ENCODE assay signal across 13 cellular contexts in the genomic region with DNA sequence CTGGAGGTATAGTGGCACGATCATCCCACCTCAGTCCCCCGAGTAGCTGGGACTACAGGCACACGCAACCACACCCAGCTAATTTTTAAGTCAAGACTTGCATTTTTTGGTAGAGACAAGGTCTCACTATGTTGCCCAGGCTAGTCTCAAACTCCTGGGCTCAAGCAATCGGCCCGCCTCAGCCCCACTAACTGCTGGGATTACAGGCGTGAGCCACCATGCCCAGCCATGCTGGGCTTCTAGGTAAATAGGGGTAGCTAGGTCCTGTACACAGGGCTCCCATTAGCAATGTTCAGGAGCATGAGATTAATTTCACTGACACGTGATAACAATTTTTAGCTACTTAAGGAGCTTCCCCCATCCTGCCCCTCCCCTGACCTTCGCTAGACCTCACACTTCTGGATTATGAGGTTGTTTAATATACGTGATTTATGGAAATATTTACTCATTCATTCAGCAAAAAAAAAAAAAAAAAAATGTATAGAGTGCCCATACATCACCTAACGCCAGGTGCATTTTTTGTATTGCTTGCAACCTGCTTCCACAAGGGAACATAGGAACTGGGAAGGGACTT. TPM values are rescaled to one million over a fixed set of nuclear protein-coding genes. Genes with fewer than 3 reads are reported as not detected.
DNase-seq lines count a peak whose midpoint lies in the region; ATAC-seq, FAIRE-seq and TF ChIP-seq lines count a peak whose summit lies in the region.
"Had no signal": no experiment of that assay in that cellular context is flagged by ENCODE, and none has a peak within 500 bp of the region (broad histone marks: within the 10 kb centered on the region; RNA-seq: fewer than 3 reads in every experiment).

No MANE protein-coding gene starts in this region.

- no peaks in the 10 kb centered on the region for H3K36me3 Mint-ChIP-seq in activated T-cell treated with anti-CD3 and anti-CD28 coated beads, Interleukin-2, amount 50 U/mL, for 4 hours (ENCODE audit: insufficient read depth)
- H3K36me3 Mint-ChIP-seq in stimulated activated naive CD8-positive, alpha-beta T cell treated with anti-CD3 and anti-CD28 coated beads, Interleukin-15, Interleukin-2, amounts not matched to agents 100 ng/mL and 50 ng/mL, for 24 hours (ENCODE audit: low read depth), result no peaks in the 10 kb centered on the region

- ATAC-seq in activated T-cell treated with anti-CD3 and anti-CD28 coated beads, Interleukin-2, amount 50 U/mL, for 4 hours, result no peak
- ATAC-seq in GM12878, result no peak
- ATAC-seq in HG02623 (IDR thresholded peaks at IDR 0.05; ENCODE audit: unreplicated experiment), result no peak
- no peak for ATAC-seq in GM18502 (IDR thresholded peaks at IDR 0.05; ENCODE audit: poor library complexity, unreplicated experiment)
- no peak for ATAC-seq in GM19324 (IDR thresholded peaks at IDR 0.05; ENCODE audit: low FRiP score, unreplicated experiment)
- ATAC-seq: left lobe of liver had no signal

- H3K9me3 ChIP-seq in Loucy (ENCODE audit: insufficient read depth, low read depth, low read length) (no peaks in the 10 kb centered on the region), GM12878 (replicated peaks; ENCODE audit: control insufficient read depth, insufficient read depth, low read length) (no peaks in the 10 kb centered on the region)

- no peak for TF ChIP-seq RAD21 in GM12878 (IDR thresholded peaks at IDR 0.05; ENCODE audit: insufficient read depth, low read depth, low read length)

- RAD21 ChIA-PET in GM12878 (lab: Charles Lee; ENCODE audit: unreplicated experiment), result interaction anchor here (1.2 to 3.4 kb wide), 2 partner anchors 11 to 391 kb away, joined by 4 to 19 read pairs; no protein-coding TSS in a partner anchor

- H3K4me1 ChIP-seq in Loucy (ENCODE audit: insufficient read depth, low read length, poor library complexity, severe bottlenecking) (peaks cover 54% of the 10 kb centered on the region), GM12878 (ENCODE audit: control insufficient read depth, insufficient read depth, low read length) (peaks cover 18% of the 10 kb centered on the region)

- DNase-seq in activated T-cell treated with anti-CD3 and anti-CD28 coated beads, Interleukin-2, amount 50 U/mL, for 4 hours, result no peak
- DNase-seq in activated T-cell treated with anti-CD3 and anti-CD28 coated beads for 4 hours (no peak), GM12878 (ENCODE audit: low read depth, low spot score) (no peak)
- DNase-seq: stimulated activated CD4-positive, alpha-beta T cell treated with anti-CD3 and anti-CD28 coated beads, Interleukin-12 subunit alpha, Interleukin-12 subunit beta, amount 100 ng/mL, for 4 hours had no signal

- H3K4me1 Mint-ChIP-seq in activated T-cell treated with anti-CD3 and anti-CD28 coated beads, Interleukin-2, amount 50 U/mL, for 4 hours (ENCODE audit: low read depth), result peaks cover 93% of the 10 kb centered on the region
- peaks cover 90% of the 10 kb centered on the region for H3K4me1 Mint-ChIP-seq in stimulated activated naive CD8-positive, alpha-beta T cell treated with anti-CD3 and anti-CD28 coated beads, Interleukin-15, Interleukin-2, amounts not matched to agents 100 ng/mL and 50 ng/mL, for 24 hours (ENCODE audit: low read depth)

- POLR2A ChIA-PET in GM12878 (lab: Charles Lee), result interaction anchor here (0.6 to 1.0 kb wide), 5 partner anchors 10 to 544 kb away, joined by 3 to 4 read pairs (median 3); no protein-coding TSS in a partner anchor

- H3K4me3 ChIP-seq in Loucy (ENCODE audit: low read length, poor library complexity, severe bottlenecking) (no peak overlapping the region), GM12878 (no peak overlapping the region)

- no peaks in the 10 kb centered on the region for H3K27me3 ChIP-seq in Loucy (ENCODE audit: insufficient read depth, low read length, poor library complexity, severe bottlenecking)
- H3K27me3 ChIP-seq in GM12878 (replicated peaks in 1 of 2; ENCODE audit: control insufficient read depth in 2 of 2, insufficient read depth in 2 of 2, low read length in 1 of 2), result no peaks in the 10 kb centered on the region

- no peak for FAIRE-seq in GM12878 (lab: Jason Lieb, UNC)
- FAIRE-seq: endothelial cell of umbilical vein had no signal

- H2AFZ ChIP-seq in Loucy (ENCODE audit: low read length), result no peak overlapping the region
- H2AFZ ChIP-seq in GM12878 (ENCODE audit: control insufficient read depth, low read depth, low read length), result no peak overlapping the region

- CTCF ChIA-PET in GM12878 (lab: Yijun Ruan, JAX), result interaction anchor here (0.9 to 5.9 kb wide), 6 partner anchors 11 to 540 kb away, joined by 3 to 103 read pairs (median 3); no protein-coding TSS in a partner anchor

- no peaks in the 10 kb centered on the region for H3K27me3 Mint-ChIP-seq in activated T-cell treated with anti-CD3 and anti-CD28 coated beads, Interleukin-2, amount 50 U/mL, for 4 hours (ENCODE audit: low read depth)
- no peaks in the 10 kb centered on the region for H3K27me3 Mint-ChIP-seq in stimulated activated naive CD8-positive, alpha-beta T cell treated with anti-CD3 and anti-CD28 coated beads, Interleukin-15, Interleukin-2, amounts not matched to agents 100 ng/mL and 50 ng/mL, for 24 hours

- peaks cover 11% of the 10 kb centered on the region for H3F3A ChIP-seq in Loucy (ENCODE audit: low read depth)

- TF ChIP-seq POLR2A in GM12878 (IDR thresholded peaks at IDR 0.05; ENCODE audit: low read depth, low read length), result no peak

- H3K9me2 ChIP-seq in Loucy (replicated peaks; ENCODE audit: low read depth, low read length), result no peaks in the 10 kb centered on the region

- H3K4me3 Mint-ChIP-seq in activated T-cell treated with anti-CD3 and anti-CD28 coated beads, Interleukin-2, amount 50 U/mL, for 4 hours, result peak overlapping the region; percentile 79
- peak overlapping the region; percentile 79 for H3K4me3 Mint-ChIP-seq in stimulated activated naive CD8-positive, alpha-beta T cell treated with anti-CD3 and anti-CD28 coated beads, Interleukin-15, Interleukin-2, amounts not matched to agents 100 ng/mL and 50 ng/mL, for 24 hours

- no peaks in the 10 kb centered on the region for H4K20me1 ChIP-seq in Loucy (ENCODE audit: insufficient read depth, low read length, poor library complexity, severe bottlenecking)
- no peaks in the 10 kb centered on the region for H4K20me1 ChIP-seq in GM12878 (ENCODE audit: control insufficient read depth, insufficient read depth)

- H3K9me3 Mint-ChIP-seq in activated T-cell treated with anti-CD3 and anti-CD28 coated beads, Interleukin-2, amount 50 U/mL, for 4 hours, result no peaks in the 10 kb centered on the region
- H3K9me3 Mint-ChIP-seq in stimulated activated naive CD8-positive, alpha-beta T cell treated with anti-CD3 and anti-CD28 coated beads, Interleukin-15, Interleukin-2, amounts not matched to agents 100 ng/mL and 50 ng/mL, for 24 hours, result no peaks in the 10 kb centered on the region

- H3K27ac ChIP-seq in GM12878 (ENCODE audit: control insufficient read depth, insufficient read depth), result no peak overlapping the region

- TF ChIP-seq CTCF in Loucy (conservative IDR thresholded peaks at IDR 0.05; ENCODE audit: low read length) (no peak), GM12878 (IDR thresholded peaks at IDR 0.05 in 2 of 3, conservative IDR thresholded peaks at IDR 0.05 in 1 of 3; ENCODE audit: control insufficient read depth in 2 of 3, extremely low read depth in 1 of 3, insufficient read depth in 1 of 3, low read depth in 3 of 3, low read length in 3 of 3) (no peak)

- WGBS in GM12878 (ENCODE audit: insufficient coverage, insufficient replicate concordance, low lambda C conversion rate, missing lambda C conversion rate), result 79% methylated on average over 10 of the region's 10 CpGs

- H3K36me3 ChIP-seq in Loucy (ENCODE audit: insufficient read depth, low read length) (no peaks in the 10 kb centered on the region), GM12878 (ENCODE audit: control insufficient read depth in 2 of 2, insufficient read depth in 2 of 2, low read length in 1 of 2) (no peaks in the 10 kb centered on the region)

- SMC1A ChIA-PET in GM12878 (lab: Charles Lee; ENCODE audit: uncharacterized antibody, unreplicated experiment), result interaction anchor here (1.4 to 2.2 kb wide), 3 partner anchors 9 to 28 kb away, joined by 7 to 16 read pairs (median 8); no protein-coding TSS in a partner anchor

- intact Hi-C loops in GM12878 (cut with micrococcal nuclease; ENCODE audit: unreplicated experiment), result no loop called here

- peak overlapping the region; percentile 68 for H3K4me2 ChIP-seq in Loucy (ENCODE audit: low read depth, low read length, poor library complexity, severe bottlenecking)
- H3K4me2 ChIP-seq in GM12878 (ENCODE audit: control insufficient read depth, insufficient read depth), result no peak overlapping the region

- H3K79me2 ChIP-seq in Loucy (ENCODE audit: insufficient read depth, low read length) (no peaks in the 10 kb centered on the region), GM12878 (ENCODE audit: control insufficient read depth, insufficient read depth, low read length) (no peaks in the 10 kb centered on the region)

- peak overlapping the region; percentile 85 for H3K27ac Mint-ChIP-seq in stimulated activated naive CD8-positive, alpha-beta T cell treated with anti-CD3 and anti-CD28 coated beads, Interleukin-15, Interleukin-2, amounts not matched to agents 100 ng/mL and 50 ng/mL, for 24 hours

- TF ChIP-seq EP300 in GM12878 (IDR thresholded peaks at IDR 0.05; ENCODE audit: borderline replicate concordance in 1 of 2, control insufficient read depth in 1 of 2, low read depth in 2 of 2, low read length in 2 of 2), result no peak

- peak overlapping the region; percentile 25 for H3K9ac ChIP-seq in Loucy (ENCODE audit: low read depth, low read length, poor library complexity, severe bottlenecking)
- no peak overlapping the region for H3K9ac ChIP-seq in GM12878 (ENCODE audit: control insufficient read depth, insufficient read depth, low read length)

- BruUV-seq in GM12878 (replicated peaks; lab: Mats Ljungman, UMichigan), result no TSS peak

- in situ Hi-C loops in GM12878 (cut with MboI), result no loop called here

RNA-seq across cellular contexts. Expression of a gene that starts 19.2 kb away (rescaled TPM):
- total RNA-seq in activated T-cell treated with anti-CD3 and anti-CD28 coated beads, Interleukin-2, amount 50 U/mL, for 4 hours, result under 1 TPM; 0.11 to 0.24 (median 0.18) TPM
- total RNA-seq in GM12878 (2013; cell fraction: nucleolus; rRNA removed), result not detected in 2 replicates
- total RNA-seq in GM12878 (2014; rRNA removed), result 0.05 TPM in 1 of 2 replicates, not detected in the other
- not detected in 2 replicates for total RNA-seq in GM12878 (2014; rRNA removed; fragmentation: Illumina TruSeq; extraction: Trizol)
- total RNA-seq in GM12878 (2021), result not detected in 2 replicates
- not detected for polyA plus RNA-seq in GM12878 (2011; ENCODE audit: low read depth)
- 0.01 and 0.04 TPM in 2 replicates for polyA plus RNA-seq in GM12878 (2011; rRNA removed)
- polyA plus RNA-seq in GM12878 (2011; cell fraction: cytosol; rRNA removed), result not detected in 2 replicates
- polyA plus RNA-seq in GM12878 (2011; cell fraction: nucleus; rRNA removed), result 0.04 TPM in 1 of 2 replicates, not detected in the other
- not detected in 2 replicates for polyA plus RNA-seq in GM12878 (2012)
- polyA plus RNA-seq in GM12878 (2014; fragmentation: Illumina TruSeq; extraction: Trizol), result not detected in 2 replicates
- not detected for polyA plus RNA-seq in GM12878 (2014; fragmentation: Nextera tagmentation; extraction: Ambion mirVana)
- 0.04 TPM in 1 of 2 replicates, not detected in the other for polyA plus RNA-seq in GM12878 (2014; rRNA removed)
- not detected for polyA plus RNA-seq in GM12878 (2016; fragmentation: Nextera tagmentation; extraction: Ambion mirVana)
- polyA minus RNA-seq in GM12878 (2011; rRNA and poly(A)+ RNA removed), result 0.15 TPM in 1 of 2 replicates, not detected in the other
- not detected in 2 replicates for polyA minus RNA-seq in GM12878 (2011; cell fraction: cytosol; rRNA and poly(A)+ RNA removed)
- 0.10 and 0.12 TPM in 2 replicates for polyA minus RNA-seq in GM12878 (2011; cell fraction: nucleus; rRNA and poly(A)+ RNA removed)
- total RNA-seq: Daoy, endothelial cell of umbilical vein, osteocyte had no signal
- polyA plus RNA-seq: endothelial cell of umbilical vein had no signal

RNA-seq across cellular contexts. Expression of a gene that starts 21.8 kb away (rescaled TPM):
- total RNA-seq in activated T-cell treated with anti-CD3 and anti-CD28 coated beads, Interleukin-2, amount 50 U/mL, for 4 hours, result 1 to 10 TPM; 3.5 to 4.1 (median 3.6) TPM
- total RNA-seq in GM12878 (2013; cell fraction: nucleolus; rRNA removed), result 4.2 and 5.0 TPM in 2 replicates
- total RNA-seq in GM12878 (2014; rRNA removed), result 9.9 and 11.6 TPM in 2 replicates
- 4.3 TPM in 2 replicates for total RNA-seq in GM12878 (2014; rRNA removed; fragmentation: Illumina TruSeq; extraction: Trizol)
- 7.0 and 7.7 TPM in 2 replicates for total RNA-seq in GM12878 (2021)
- 3.4 TPM for polyA plus RNA-seq in GM12878 (2011; ENCODE audit: low read depth)
- polyA plus RNA-seq in GM12878 (2011; rRNA removed), result 5.5 and 6.5 TPM in 2 replicates
- polyA plus RNA-seq in GM12878 (2011; cell fraction: cytosol; rRNA removed), result 4.8 and 5.9 TPM in 2 replicates
- polyA plus RNA-seq in GM12878 (2011; cell fraction: nucleus; rRNA removed), result 9.8 and 10.1 TPM in 2 replicates
- polyA plus RNA-seq in GM12878 (2012), result 6.4 and 7.2 TPM in 2 replicates
- 7.8 and 9.0 TPM in 2 replicates for polyA plus RNA-seq in GM12878 (2014; fragmentation: Illumina TruSeq; extraction: Trizol)
- polyA plus RNA-seq in GM12878 (2014; fragmentation: Nextera tagmentation; extraction: Ambion mirVana), result 1 to 10 TPM; 2.9 to 4.0 TPM
- 8.8 and 11.9 TPM in 2 replicates for polyA plus RNA-seq in GM12878 (2014; rRNA removed)
- polyA plus RNA-seq in GM12878 (2016; fragmentation: Nextera tagmentation; extraction: Ambion mirVana), result 10 to 100 TPM; 10.7 to 11.3 TPM
- 2.9 and 4.2 TPM in 2 replicates for polyA minus RNA-seq in GM12878 (2011; rRNA and poly(A)+ RNA removed)
- polyA minus RNA-seq in GM12878 (2011; cell fraction: cytosol; rRNA and poly(A)+ RNA removed), result 2.3 TPM in 1 of 2 replicates, not detected in the other
- 3.6 and 5.7 TPM in 2 replicates for polyA minus RNA-seq in GM12878 (2011; cell fraction: nucleus; rRNA and poly(A)+ RNA removed)
- total RNA-seq: Daoy had no signal

RNA-seq across cellular contexts. Expression of a gene that starts 36.0 kb away (rescaled TPM):
- not detected for total RNA-seq in activated T-cell treated with anti-CD3 and anti-CD28 coated beads, Interleukin-2, amount 50 U/mL, for 4 hours
- total RNA-seq in GM12878 (2013; cell fraction: nucleolus; rRNA removed), result not detected in 2 replicates
- total RNA-seq in GM12878 (2014; rRNA removed) (not detected in 2 replicates), GM12878 (2014; rRNA removed; fragmentation: Illumina TruSeq; extraction: Trizol) (not detected in 2 replicates), GM12878 (2021) (not detected in 2 replicates)
- not detected for polyA plus RNA-seq in GM12878 (2011; ENCODE audit: low read depth)
- polyA plus RNA-seq in GM12878 (2011; rRNA removed) (not detected in 2 replicates), GM12878 (2014; fragmentation: Illumina TruSeq; extraction: Trizol) (not detected in 2 replicates), GM12878 (2014; fragmentation: Nextera tagmentation; extraction: Ambion mirVana) (not detected), GM12878 (2014; rRNA removed) (not detected in 2 replicates), GM12878 (2016; fragmentation: Nextera tagmentation; extraction: Ambion mirVana) (not detected)
- polyA plus RNA-seq in GM12878 (2011; cell fraction: cytosol; rRNA removed), result not detected in 2 replicates
- polyA plus RNA-seq in GM12878 (2011; cell fraction: nucleus; rRNA removed), result not detected in 2 replicates
- polyA plus RNA-seq in GM12878 (2012), result not detected in 2 replicates
- polyA minus RNA-seq in GM12878 (2011; rRNA and poly(A)+ RNA removed), result not detected in 2 replicates
- polyA minus RNA-seq in GM12878 (2011; cell fraction: cytosol; rRNA and poly(A)+ RNA removed), result not detected in 2 replicates
- not detected in 2 replicates for polyA minus RNA-seq in GM12878 (2011; cell fraction: nucleus; rRNA and poly(A)+ RNA removed)
- total RNA-seq: Daoy, endothelial cell of umbilical vein, left lobe of liver, osteocyte had no signal
- polyA plus RNA-seq: endothelial cell of umbilical vein had no signal
